Comparison of ENCODE assay signal across 28 cellular contexts in genomic region chr14:89986475-89986874, GRCh38.
"Had no signal": no experiment of that assay in that cellular context is flagged by ENCODE, and none has a peak within 500 bp of the region (broad histone marks: within the 10 kb centered on the region; RNA-seq: fewer than 3 reads in every experiment).

No MANE protein-coding gene starts in this region.

- H2AFZ ChIP-seq: neural progenitor cell, parathyroid adenoma had no signal

- H3K4me3 Mint-ChIP-seq: immature natural killer cell; mesothelial cell of epicardium; naive B cell; natural killer cell; nephron progenitor cell; neural progenitor cell; stimulated activated naive B cell treated with anti-CD40 and anti-IgM and Interleukin-4, amounts not matched to agents 10 μg/mL and 1 μg/mL and 100 μg/mL, for 72 hours had no signal

- H3K9ac ChIP-seq: neural progenitor cell, parathyroid adenoma had no signal

- H3K27me3 ChIP-seq: left lung, neural progenitor cell, neutrophil, right lobe of liver, stomach, testis, thyroid gland, transverse colon, upper lobe of left lung, vagina had no signal

- H3K4me1 ChIP-seq: left lung, lower lobe of right lung, neural progenitor cell, parathyroid adenoma, psoas muscle, stomach, testis, thyroid gland, transverse colon, upper lobe of left lung, vagina had no signal

- H3K4me1 Mint-ChIP-seq: immature natural killer cell; mesothelial cell of epicardium; naive B cell; natural killer cell; nephron progenitor cell; neural progenitor cell; stimulated activated naive B cell treated with anti-CD40 and anti-IgM and Interleukin-4, amounts not matched to agents 10 μg/mL and 1 μg/mL and 100 μg/mL, for 72 hours had no signal

- H3K27ac ChIP-seq: left lung, lower lobe of right lung, neural progenitor cell, neutrophil, parathyroid adenoma, psoas muscle, right lobe of liver, stomach, testis, thyroid gland, transverse colon, upper lobe of left lung, vagina had no signal

- ATAC-seq: left colon; left lung; lower lobe of right lung; natural killer cell; psoas muscle; right lobe of liver; stimulated activated naive B cell treated with anti-CD40 and anti-IgM and Interleukin-4, amounts not matched to agents 10 μg/mL and 1 μg/mL and 100 μg/mL, for 72 hours; stimulated activated naive CD8-positive, alpha-beta T cell treated with anti-CD3 and anti-CD28 coated beads, Interleukin-15, Interleukin-2, amounts not matched to agents 100 U/mL and 50 U/mL, for 24 hours had no signal

- H3K79me2 ChIP-seq: parathyroid adenoma had no signal

- H3K9me3 ChIP-seq: left lung, lower lobe of right lung, neutrophil, psoas muscle, right lobe of liver, stomach, testis, thyroid gland, transverse colon, upper lobe of left lung, vagina had no signal

- H3K9me3 Mint-ChIP-seq: immature natural killer cell; mesothelial cell of epicardium; naive B cell; natural killer cell; nephron progenitor cell; neural progenitor cell; stimulated activated naive B cell treated with anti-CD40 and anti-IgM and Interleukin-4, amounts not matched to agents 10 μg/mL and 1 μg/mL and 100 μg/mL, for 72 hours had no signal

- DNase-seq: immature natural killer cell; kidney; left colon; left lung; lower lobe of right lung; mammary epithelial cell; mesenchymal stem cell; naive B cell; natural killer cell; nephron progenitor cell; occipital lobe; psoas muscle; right lobe of liver; stimulated activated CD4-positive, alpha-beta T cell treated with anti-CD3 and anti-CD28 coated beads, Interleukin-1b, Interleukin-23, amount 100 ng/mL, for 48 hours; stimulated activated CD4-positive, alpha-beta T cell treated with anti-CD3 and anti-CD28 coated beads, Interleukin-2, amount 100 ng/mL, for 48 hours; stimulated activated naive B cell treated with anti-CD40 and anti-IgM and Interleukin-4, amounts not matched to agents 10 μg/mL and 1 μg/mL and 100 μg/mL, for 72 hours; stimulated activated naive CD8-positive, alpha-beta T cell treated with anti-CD3 and anti-CD28 coated beads, Interleukin-15, Interleukin-2, amounts not matched to agents 100 U/mL and 50 U/mL, for 24 hours; stomach; testis; thyroid gland; transverse colon; upper lobe of left lung had no signal

- H3K27me3 Mint-ChIP-seq: naive B cell; stimulated activated naive B cell treated with anti-CD40 and anti-IgM and Interleukin-4, amounts not matched to agents 10 μg/mL and 1 μg/mL and 100 μg/mL, for 72 hours had no signal

- H3K4me3 ChIP-seq: left lung, lower lobe of right lung, neural progenitor cell, psoas muscle, right lobe of liver, smooth muscle cell, stomach, testis, thyroid gland, transverse colon, upper lobe of left lung, vagina had no signal

- H3K27ac Mint-ChIP-seq: immature natural killer cell; mesothelial cell of epicardium; natural killer cell; nephron progenitor cell; neural progenitor cell; stimulated activated naive B cell treated with anti-CD40 and anti-IgM and Interleukin-4, amounts not matched to agents 10 μg/mL and 1 μg/mL and 100 μg/mL, for 72 hours had no signal

- H3K4me2 ChIP-seq: neural progenitor cell, smooth muscle cell had no signal
